23 cellular contexts compared by ENCODE assay signal in genomic region chr11:99271527-99271926, GRCh38.
A peak's percentile ranks its signal among the peaks of the same experiment; 100 is the strongest.
DNase-seq lines count a peak whose midpoint lies in the region; ATAC-seq, FAIRE-seq and TF ChIP-seq lines count a peak whose summit lies in the region.
"Had no signal": no experiment of that assay in that cellular context is flagged by ENCODE, and none has a peak within 500 bp of the region (broad histone marks: within the 10 kb centered on the region; RNA-seq: fewer than 3 reads in every experiment).

No MANE protein-coding gene starts in this region.

- H3K9ac ChIP-seq in Karpas-422 (ENCODE audit: low read length) (no peak overlapping the region), H1 (replicated peaks in 1 of 4; ENCODE audit: extremely low read depth in 1 of 4, low read depth in 3 of 4, low read length in 3 of 4) (no peak overlapping the region)
- H3K9ac ChIP-seq: BLaER1 treated with 17β-estradiol and CSF1 and Interleukin-3, amounts not matched to agents 10 nM and 100 nM had no signal

- TF ChIP-seq POLR2A in H1 (IDR thresholded peaks at IDR 0.05; ENCODE audit: control extremely low read depth in 1 of 2, low read depth in 2 of 2, low read length in 2 of 2): no peak

- H3K18ac ChIP-seq in H1 (ENCODE audit: extremely low read depth, low read length): no peak overlapping the region; the same call in 1 of the 2 replicates

- DNase-seq in ELF-1 (ENCODE audit: low read depth, low spot score) (peak; percentile 11), Karpas-422 (no peak), H1 (ENCODE audit: low read depth in 1 of 2, low spot score in 2 of 2) (peak in 1 of 2 experiments; percentile 50), iPS-NIHi11 (ENCODE audit: low spot score) (peak; percentile 7), glutamatergic neuron (no peak), endothelial cell (ENCODE audit: low spot score) (no peak), NCI-H2171 treated with DMSO at 0.1 percent for 48 hours (lab: John Stamatoyannopoulos, UW) (no peak)
- DNase-seq: CD4-positive, alpha-beta T cell; Kasumi-1; NCI-H1092 treated with DMSO at 0.1 percent for 48 hours; NCI-H2029; NCI-H226; NCI-H510A; NCI-H774; NK-92 treated with Interleukin-12 subunit alpha and Interleukin-12 subunit beta, amount 100 ng/mL, for 24 hours; PC-9; SJCRH30 had no signal

- no peaks in the 10 kb centered on the region for H3K23me2 ChIP-seq in H1 (ENCODE audit: low read depth, low read length)

- H3K4me2 ChIP-seq in Karpas-422 (ENCODE audit: low read depth, low read length, poor library complexity, severe bottlenecking) (no peak overlapping the region), H1 (ENCODE audit: insufficient read depth in 1 of 2, low read depth in 2 of 2, low read length in 2 of 2) (no peak overlapping the region)
- H3K4me2 ChIP-seq: BLaER1 treated with 17β-estradiol and CSF1 and Interleukin-3, amounts not matched to agents 10 nM and 100 nM; PC-9 had no signal

- no peak overlapping the region for H2BK12ac ChIP-seq in H1 (ENCODE audit: low read depth, low read length)

- H3K4me3 Mint-ChIP-seq in glutamatergic neuron (ENCODE audit: unreplicated experiment) (no peak overlapping the region), endothelial cell (ENCODE audit: unreplicated experiment) (no peak overlapping the region)
- H3K4me3 Mint-ChIP-seq: CD4-positive, alpha-beta T cell had no signal

- peak; percentile 94 for FAIRE-seq in H1 (lab: Jason Lieb, UNC)
- FAIRE-seq: A204.1, HepG2 had no signal

- no peak overlapping the region for H4K91ac ChIP-seq in H1 (replicated peaks; ENCODE audit: insufficient read length, low read length)

- no peaks in the 10 kb centered on the region for H3K9me2 ChIP-seq in Karpas-422 (replicated peaks; ENCODE audit: insufficient read depth, low read length)

- no peaks in the 10 kb centered on the region for H3K4me1 Mint-ChIP-seq in glutamatergic neuron (ENCODE audit: low read depth, unreplicated experiment)
- H3K4me1 Mint-ChIP-seq in endothelial cell (ENCODE audit: unreplicated experiment): no peaks in the 10 kb centered on the region

- H2BK5ac ChIP-seq in H1 (ENCODE audit: low read depth, low read length): no peak overlapping the region

- H3K79me2 ChIP-seq in Karpas-422 (ENCODE audit: low read length): no peaks in the 10 kb centered on the region
- H3K79me2 ChIP-seq in H1 (ENCODE audit: control insufficient read depth in 1 of 2, insufficient read depth in 2 of 2, low read length in 2 of 2): no peaks in the 10 kb centered on the region

- no peaks in the 10 kb centered on the region for H4K20me1 ChIP-seq in Karpas-422 (ENCODE audit: insufficient read depth, low read depth, low read length)
- no peaks in the 10 kb centered on the region for H4K20me1 ChIP-seq in H1 (replicated peaks in 1 of 2; ENCODE audit: control insufficient read depth in 1 of 2, insufficient read depth in 2 of 2, low read length in 2 of 2)
- H4K20me1 ChIP-seq: BLaER1 treated with 17β-estradiol and CSF1 and Interleukin-3, amounts not matched to agents 10 nM and 100 nM had no signal

- no peak overlapping the region for H4K5ac ChIP-seq in H1 (ENCODE audit: insufficient read length, low read depth, low read length)

- H3K27me3 Mint-ChIP-seq in glutamatergic neuron (ENCODE audit: unreplicated experiment) (no peaks in the 10 kb centered on the region), endothelial cell (ENCODE audit: unreplicated experiment) (no peaks in the 10 kb centered on the region)
- H3K27me3 Mint-ChIP-seq: CD4-positive, alpha-beta T cell had no signal

- no peak overlapping the region for H2BK15ac ChIP-seq in H1 (ENCODE audit: low read length)

- peak overlapping the region; percentile 2; the same call in 1 of the 2 replicates for H2AFZ ChIP-seq in Karpas-422 (ENCODE audit: low read length)
- H2AFZ ChIP-seq in H1 (ENCODE audit: low read length): peak overlapping the region; percentile 81; the same call in 1 of the 2 replicates
- H2AFZ ChIP-seq: PC-9 had no signal

- H3K4ac ChIP-seq in H1 (replicated peaks; ENCODE audit: insufficient read length, low read depth, low read length): no peak overlapping the region

- no peak for TF ChIP-seq EP300 in H1 (IDR thresholded peaks at IDR 0.05; ENCODE audit: borderline replicate concordance in 1 of 2, low read depth in 2 of 2, low read length in 2 of 2)

- no peak overlapping the region for H2BK120ac ChIP-seq in H1 (replicated peaks; ENCODE audit: low read depth, low read length)

- no peak overlapping the region for H2AK5ac ChIP-seq in H1 (ENCODE audit: low read depth, low read length)

- H3K56ac ChIP-seq in H1 (replicated peaks; ENCODE audit: insufficient read length, low read depth, low read length): no peak overlapping the region

- TF ChIP-seq CTCF in H1 (IDR thresholded peaks at IDR 0.05; ENCODE audit: control extremely low read depth in 1 of 3, insufficient read depth in 1 of 3, low read depth in 1 of 3, low read length in 3 of 3) (no peak), glutamatergic neuron (IDR thresholded peaks at IDR 0.05; ENCODE audit: partially characterized antibody, unreplicated experiment) (no peak), endothelial cell (IDR thresholded peaks at IDR 0.05; ENCODE audit: unreplicated experiment) (no peak)

- H3K36me3 Mint-ChIP-seq in glutamatergic neuron (ENCODE audit: unreplicated experiment) (no peaks in the 10 kb centered on the region), endothelial cell (ENCODE audit: low read depth, unreplicated experiment) (no peaks in the 10 kb centered on the region)

- H3K27me3 ChIP-seq in Karpas-422 (ENCODE audit: low read length): no peaks in the 10 kb centered on the region
- no peaks in the 10 kb centered on the region for H3K27me3 ChIP-seq in H1 (replicated peaks in 1 of 4; ENCODE audit: control insufficient read depth in 3 of 4, extremely low read depth in 1 of 4, insufficient read depth in 3 of 4, low read length in 3 of 4)
- H3K27me3 ChIP-seq: BLaER1 treated with 17β-estradiol and CSF1 and Interleukin-3, amounts not matched to agents 10 nM and 100 nM; SJCRH30 had no signal

- H3K79me1 ChIP-seq in H1 (ENCODE audit: low read depth, low read length): no peaks in the 10 kb centered on the region

- H3K4me1 ChIP-seq in Karpas-422 (ENCODE audit: low read length) (no peaks in the 10 kb centered on the region), H1 (replicated peaks in 1 of 4; ENCODE audit: control insufficient read depth in 3 of 4, insufficient read depth in 4 of 4, low read length in 3 of 4) (peaks cover 0 to 4% (median 0%) of the 10 kb centered on the region in 4 experiments; a peak in 1 of 7 replicates)
- H3K4me1 ChIP-seq: SJCRH30 had no signal

- WGBS in H1 (ENCODE audit: extremely low coverage in 1 of 2, insufficient coverage in 1 of 2, insufficient read length in 1 of 2, insufficient replicate concordance in 2 of 2, low coverage in 1 of 2, low lambda C conversion rate in 2 of 2, missing lambda C conversion rate in 1 of 2), 2 experiments: 71% methylated on average over 5 of the region's 5 CpGs; no CpG with 5 or more reads in 1 of the 2 experiments

- H3K36me3 ChIP-seq in Karpas-422 (ENCODE audit: insufficient read depth, low read length) (no peaks in the 10 kb centered on the region), H1 (ENCODE audit: control insufficient read depth in 2 of 4, insufficient read depth in 4 of 4, low read length in 3 of 4) (no peaks in the 10 kb centered on the region)
- H3K36me3 ChIP-seq: BLaER1 treated with 17β-estradiol and CSF1 and Interleukin-3, amounts not matched to agents 10 nM and 100 nM; SJCRH30 had no signal

- H3K27ac ChIP-seq in Karpas-422 (ENCODE audit: low read length) (no peak overlapping the region), H1 (ENCODE audit: low read depth, low read length) (no peak overlapping the region)
- H3K27ac ChIP-seq: BLaER1 treated with 17β-estradiol and CSF1 and Interleukin-3, amounts not matched to agents 10 nM and 100 nM; PC-9; SJCRH30 had no signal

- CTCF ChIA-PET in H1 (lab: Charles Lee; ENCODE audit: partially characterized antibody): interaction anchor here (1.4 kb wide), 1 partner anchor 10 kb away, joined by 4 read pairs; no protein-coding TSS in a partner anchor

- H3K4me3 ChIP-seq in Karpas-422 (ENCODE audit: low read length): 0 out of 2 replicates have a peak overlapping the region, but pooled peaks have one; percentile 3
- H3K4me3 ChIP-seq in H1 (ENCODE audit: extremely low read depth in 1 of 4, insufficient read depth in 2 of 4, low read depth in 3 of 4, low read length in 4 of 4): no peak overlapping the region
- H3K4me3 ChIP-seq: BLaER1 treated with 17β-estradiol and CSF1 and Interleukin-3, amounts not matched to agents 10 nM and 100 nM; PC-9; SJCRH30 had no signal

- H3K9me3 Mint-ChIP-seq in glutamatergic neuron (ENCODE audit: unreplicated experiment) (no peaks in the 10 kb centered on the region), endothelial cell (ENCODE audit: unreplicated experiment) (no peaks in the 10 kb centered on the region)

- H3K9me3 ChIP-seq in Karpas-422 (ENCODE audit: low read length) (peaks cover 66% of the 10 kb centered on the region), H1 (ENCODE audit: insufficient read depth in 2 of 2, low read depth in 1 of 2, low read length in 1 of 2) (no peaks in the 10 kb centered on the region)
- H3K9me3 ChIP-seq: BLaER1 treated with 17β-estradiol and CSF1 and Interleukin-3, amounts not matched to agents 10 nM and 100 nM; SJCRH30 had no signal

- H4K8ac ChIP-seq in H1 (ENCODE audit: extremely low read depth, insufficient read depth, low read length): no peak overlapping the region

- H3K23ac ChIP-seq in H1 (ENCODE audit: insufficient read length): no peak overlapping the region

- TF ChIP-seq RAD21 in H1 (IDR thresholded peaks at IDR 0.05 in 1 of 2, conservative IDR thresholded peaks at IDR 0.05 in 1 of 2; ENCODE audit: low read depth in 2 of 2, low read length in 2 of 2): peak; percentile 17 to 35; a peak in 3 of 4 replicates

- no peak overlapping the region for H3K14ac ChIP-seq in H1 (ENCODE audit: insufficient read length)

- no peak for ATAC-seq in GM19351 (IDR thresholded peaks at IDR 0.05; ENCODE audit: unreplicated experiment)
- ATAC-seq: HepG2, Right ventricle myocardium inferior, SK-N-SH treated with all-trans-retinoic acid at 6 μM for 48 hours had no signal

- no peak overlapping the region for H2BK20ac ChIP-seq in H1 (ENCODE audit: low read length)

- no peak overlapping the region for H3K27ac Mint-ChIP-seq in glutamatergic neuron (ENCODE audit: unreplicated experiment)
- no peak overlapping the region for H3K27ac Mint-ChIP-seq in endothelial cell (ENCODE audit: unreplicated experiment)
- H3K27ac Mint-ChIP-seq: CD4-positive, alpha-beta T cell had no signal

- POLR2A ChIA-PET in H1 (lab: Charles Lee; ENCODE audit: partially characterized antibody): no interaction called here

TF ChIP-seq in H1, 55 proteins besides CTCF, POLR2A, EP300 and RAD21 (continues in another document):
- TF ChIP-seq GABPA (IDR thresholded peaks at IDR 0.05; ENCODE audit: borderline replicate concordance, insufficient read depth, low read length) (no peak), EZH2 (IDR thresholded peaks at IDR 0.05; ENCODE audit: low read depth, low read length, severe bottlenecking) (no peak), HDAC2 (IDR thresholded peaks at IDR 0.05; ENCODE audit: borderline replicate concordance in 1 of 2, low read depth in 2 of 2, low read length in 2 of 2) (no peak), KDM4A (IDR thresholded peaks at IDR 0.05; ENCODE audit: low read depth, low read length, severe bottlenecking) (no peak)

Comparison
In these comparisons a context has a peak if more than half of its experiments do, and no peak if none do; other contexts are left out.
1. DNase-seq: peak in ELF-1 (single experiment) and iPS-NIHi11 (single experiment); none in Karpas-422 (single experiment), glutamatergic neuron (single experiment), endothelial cell (single experiment) and NCI-H2171 treated with DMSO at 0.1 percent for 48 hours (single experiment).